ENCODE assay signal across 1 cellular context in the genomic region with DNA sequence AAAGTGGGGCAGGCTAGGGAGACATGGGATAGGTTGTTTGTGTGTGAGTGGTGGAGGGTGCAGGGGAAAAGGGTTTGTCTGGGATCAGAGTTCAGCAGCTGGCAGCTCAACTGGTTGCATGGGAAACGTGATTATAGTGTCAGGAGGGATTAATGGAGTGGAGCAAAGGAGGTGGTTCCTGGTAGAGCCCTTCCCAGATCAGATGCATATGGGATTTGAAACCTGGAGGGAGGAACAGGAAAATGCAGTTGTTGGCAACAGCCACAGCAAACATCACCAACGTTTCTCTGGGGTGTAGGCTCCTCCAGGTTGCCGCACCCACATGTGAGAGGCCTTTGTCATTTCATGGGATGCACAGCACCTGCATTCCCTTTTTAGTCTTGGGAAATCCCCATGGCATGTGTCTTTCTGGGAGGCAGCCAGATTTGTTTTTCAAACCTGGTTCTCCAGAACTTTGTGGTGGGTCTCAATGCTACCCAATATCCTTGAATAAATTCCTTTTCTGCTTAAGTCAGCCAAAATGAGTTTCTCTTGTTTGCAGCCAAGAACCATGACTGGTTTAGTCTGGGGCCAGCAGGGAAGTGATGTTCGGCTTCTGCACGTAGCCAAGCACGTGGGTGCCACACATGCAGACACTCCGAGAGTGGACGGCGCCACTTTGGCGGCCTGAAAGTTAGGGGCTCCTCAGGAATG.
TF ChIP-seq lines count a peak whose summit lies in the region.

No MANE protein-coding gene starts in this region.

TF ChIP-seq in IMR-90, 13 proteins besides CTCF, POLR2A, EP300 and RAD21 (continued from another document):
- TF ChIP-seq MAFK (IDR thresholded peaks at IDR 0.05; ENCODE audit: low read depth, low read length) (peak; percentile 50), MXI1 (IDR thresholded peaks at IDR 0.05; ENCODE audit: borderline replicate concordance, low read depth, low read length) (no peak), SMC3 (IDR thresholded peaks at IDR 0.05; ENCODE audit: low read depth, low read length) (no peak), CEBPB (IDR thresholded peaks at IDR 0.05; ENCODE audit: low read depth, low read length) (no peak), RFX5 (IDR thresholded peaks at IDR 0.05; ENCODE audit: low read depth, low read length) (no peak)
- TF ChIP-seq, protein P1, sequence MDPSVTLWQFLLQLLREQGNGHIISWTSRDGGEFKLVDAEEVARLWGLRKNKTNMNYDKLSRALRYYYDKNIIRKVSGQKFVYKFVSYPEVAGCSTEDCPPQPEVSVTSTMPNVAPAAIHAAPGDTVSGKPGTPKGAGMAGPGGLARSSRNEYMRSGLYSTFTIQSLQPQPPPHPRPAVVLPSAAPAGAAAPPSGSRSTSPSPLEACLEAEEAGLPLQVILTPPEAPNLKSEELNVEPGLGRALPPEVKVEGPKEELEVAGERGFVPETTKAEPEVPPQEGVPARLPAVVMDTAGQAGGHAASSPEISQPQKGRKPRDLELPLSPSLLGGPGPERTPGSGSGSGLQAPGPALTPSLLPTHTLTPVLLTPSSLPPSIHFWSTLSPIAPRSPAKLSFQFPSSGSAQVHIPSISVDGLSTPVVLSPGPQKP (IDR thresholded peaks at IDR 0.05; ENCODE audit: borderline replicate concordance, low read depth, low read length) = no peak
TF ChIP-seq in IMR-90: peak in this region for 1.
